ENCODE assay signal across 16 cellular contexts in the genomic region with DNA sequence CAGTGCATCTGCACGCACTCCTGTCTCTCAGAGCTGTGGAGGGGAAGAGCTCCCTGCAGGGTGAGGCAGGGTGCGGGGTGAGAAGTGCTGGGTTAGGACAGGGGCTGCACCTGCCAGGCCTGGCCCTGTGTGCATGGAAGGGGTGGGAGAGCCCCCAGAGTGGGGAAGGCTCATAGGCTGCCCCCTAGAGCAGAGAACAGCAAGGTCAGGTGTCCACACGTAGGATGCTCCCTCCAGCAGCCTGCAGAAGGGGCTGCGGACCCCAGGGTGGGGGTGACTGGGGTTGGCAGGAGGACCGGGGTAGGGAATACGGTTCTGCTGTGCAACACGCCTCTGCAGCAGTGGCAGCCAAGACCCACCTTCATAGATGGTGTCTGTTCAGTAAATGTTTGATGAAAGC.
DNase-seq lines count a peak whose midpoint lies in the region; ATAC-seq and TF ChIP-seq lines count a peak whose summit lies in the region.
"Had no signal": no experiment of that assay in that cellular context is flagged by ENCODE, and none has a peak within 500 bp of the region (broad histone marks: within the 10 kb centered on the region; RNA-seq: fewer than 3 reads in every experiment).

No MANE protein-coding gene starts in this region.

- H3K4me3 ChIP-seq in osteoblast (ENCODE audit: insufficient read depth, low read length) (no peak overlapping the region), upper lobe of right lung (no peak overlapping the region)
- H3K4me3 ChIP-seq: BLaER1 treated with 17β-estradiol and CSF1 and Interleukin-3, amounts not matched to agents 10 nM and 100 nM; GM23248; HAP-1 had no signal

- DNase-seq in left cardiac atrium (peak; percentile 14), cardiac septum (ENCODE audit: low spot score) (no peak), chondrocyte (ENCODE audit: low spot score) (peak; percentile 76), osteoblast (ENCODE audit: insufficient read length, low spot score, missing footprints) (peak; percentile 17), upper lobe of right lung (peak; percentile 49), ACHN (no peak), HUDEP-2 (lab: John Stamatoyannopoulos, UW; ENCODE audit: unreplicated experiment in 76 of 76) (no peak)
- DNase-seq: 8988T; Caco-2; CD4-positive, alpha-beta T cell; GM23248 had no signal

- peaks cover 2% of the 10 kb centered on the region for H3K27me3 Mint-ChIP-seq in chondrocyte (ENCODE audit: low read depth)
- H3K27me3 Mint-ChIP-seq: B cell had no signal

- no peaks in the 10 kb centered on the region for H3K4me1 Mint-ChIP-seq in chondrocyte (ENCODE audit: low read depth)
- H3K4me1 Mint-ChIP-seq: B cell had no signal

- no peak for ATAC-seq in left cardiac atrium
- peak; percentile 13 for ATAC-seq in upper lobe of right lung
- no peak for ATAC-seq in HG03460 (IDR thresholded peaks at IDR 0.05; ENCODE audit: unreplicated experiment)

- H3K36me3 Mint-ChIP-seq in chondrocyte (ENCODE audit: low read depth), result no peaks in the 10 kb centered on the region

- no peak overlapping the region for H3K4me2 ChIP-seq in osteoblast (ENCODE audit: insufficient read depth, low read length)
- H3K4me2 ChIP-seq: BLaER1 treated with 17β-estradiol and CSF1 and Interleukin-3, amounts not matched to agents 10 nM and 100 nM had no signal

- intact Hi-C loops in left cardiac atrium (cut with DNase I) (no loop called here), cardiac septum (cut with DNase I) (no loop called here), upper lobe of right lung (cut with DNase I) (no loop called here)

- in situ Hi-C loops in ACHN (cut with HindIII; ENCODE audit: low pct_ligation_motif_present, low pct_unique_long_range_greater_than_20kb, low sequenced_read_pairs), result no loop called here

- no peaks in the 10 kb centered on the region for H3K79me2 ChIP-seq in osteoblast (ENCODE audit: insufficient read depth, low read length)

- no peaks in the 10 kb centered on the region for H3K9me3 ChIP-seq in osteoblast (ENCODE audit: low read depth, low read length)
- no peaks in the 10 kb centered on the region for H3K9me3 ChIP-seq in upper lobe of right lung
- H3K9me3 ChIP-seq: HAP-1 had no signal

- TF ChIP-seq CTCF in chondrocyte (IDR thresholded peaks at IDR 0.05) (no peak), osteoblast (IDR thresholded peaks at IDR 0.05; ENCODE audit: extremely low read depth, low read depth, low read length) (no peak), upper lobe of right lung (IDR thresholded peaks at IDR 0.05) (no peak)

- no peak overlapping the region for H3K27ac Mint-ChIP-seq in chondrocyte (ENCODE audit: unreplicated experiment)
- H3K27ac Mint-ChIP-seq: B cell; CD4-positive, alpha-beta T cell had no signal

- H3K36me3 ChIP-seq in osteoblast (ENCODE audit: insufficient read depth, low read length) (no peaks in the 10 kb centered on the region), upper lobe of right lung (no peaks in the 10 kb centered on the region)
- H3K36me3 ChIP-seq: BLaER1 treated with 17β-estradiol and CSF1 and Interleukin-3, amounts not matched to agents 10 nM and 100 nM; HAP-1 had no signal

- H3K27me3 ChIP-seq in osteoblast (ENCODE audit: insufficient read depth, low read length) (no peaks in the 10 kb centered on the region), upper lobe of right lung (no peaks in the 10 kb centered on the region)
- H3K27me3 ChIP-seq: BLaER1 treated with 17β-estradiol and CSF1 and Interleukin-3, amounts not matched to agents 10 nM and 100 nM had no signal

- H3K27ac ChIP-seq in osteoblast (ENCODE audit: low read depth, low read length) (no peak overlapping the region), upper lobe of right lung (no peak overlapping the region)
- H3K27ac ChIP-seq: BLaER1 treated with 17β-estradiol and CSF1 and Interleukin-3, amounts not matched to agents 10 nM and 100 nM; GM23248; HL-60 had no signal

- H2AFZ ChIP-seq in osteoblast (ENCODE audit: low read length), result no peak overlapping the region
- H2AFZ ChIP-seq: GM23248 had no signal

- H3K4me1 ChIP-seq in osteoblast (ENCODE audit: insufficient read depth, low read length), result no peaks in the 10 kb centered on the region
- no peaks in the 10 kb centered on the region for H3K4me1 ChIP-seq in upper lobe of right lung
- H3K4me1 ChIP-seq: BLaER1 treated with 17β-estradiol and CSF1 and Interleukin-3, amounts not matched to agents 10 nM and 100 nM; Caco-2; HAP-1 had no signal

- H3K9me3 Mint-ChIP-seq in chondrocyte (ENCODE audit: low read depth), result no peaks in the 10 kb centered on the region

- no peaks in the 10 kb centered on the region for H4K20me1 ChIP-seq in osteoblast (ENCODE audit: insufficient read depth, low read length)
- H4K20me1 ChIP-seq: BLaER1 treated with 17β-estradiol and CSF1 and Interleukin-3, amounts not matched to agents 10 nM and 100 nM had no signal

- H3K4me3 Mint-ChIP-seq in chondrocyte (ENCODE audit: unreplicated experiment), result no peak overlapping the region
- H3K4me3 Mint-ChIP-seq: B cell; CD4-positive, alpha-beta T cell had no signal

Comparison
In these comparisons a context has a peak if more than half of its experiments do, and no peak if none do; other contexts are left out.
1. DNase-seq: peak in left cardiac atrium (single experiment), chondrocyte (single experiment), osteoblast (single experiment) and upper lobe of right lung (single experiment); none in cardiac septum (single experiment), ACHN (single experiment) and HUDEP-2 (0 of 76).